Comparison of ENCODE assay signal across 24 cellular contexts in genomic region chr1:19885821-19886220, GRCh38. TPM values are rescaled to one million over a fixed set of nuclear protein-coding genes. Genes with fewer than 3 reads are reported as not detected.
"Had no signal": no experiment of that assay in that cellular context is flagged by ENCODE, and none has a peak within 500 bp of the region (broad histone marks: within the 10 kb centered on the region; RNA-seq: fewer than 3 reads in every experiment).

No MANE protein-coding gene starts in this region.

- ATAC-seq: activated CD8-positive, alpha-beta T cell treated with anti-CD3 and anti-CD28 coated beads, Interleukin-2, amount 10 ng/mL, durations not matched to agents 7 days and 5 days; effector memory CD8-positive, alpha-beta T cell; heart right ventricle; left ventricle myocardium superior; naive thymus-derived CD4-positive, alpha-beta T cell; psoas muscle; right cardiac atrium had no signal

- H3K4me3 ChIP-seq: ascending aorta, heart right ventricle, ovary, psoas muscle, skin epidermis, tibial nerve had no signal

- H3K27me3 ChIP-seq: ascending aorta, heart right ventricle, ovary, tibial nerve had no signal

- H3K27ac ChIP-seq: ascending aorta, heart right ventricle, ovary, psoas muscle, skin epidermis, tibial nerve had no signal

- FAIRE-seq: urothelium cell line had no signal

- H3K9me3 ChIP-seq: ascending aorta, heart right ventricle, ovary, psoas muscle, tibial nerve had no signal

- DNase-seq: activated CD4-positive, alpha-beta T cell treated with anti-CD3 and anti-CD28 coated beads, Interleukin-2, amount 10 ng/mL, durations not matched to agents 24 days and 14 days; activated CD8-positive, alpha-beta T cell treated with anti-CD3 and anti-CD28 coated beads, Interleukin-2, amount 10 ng/mL, durations not matched to agents 7 days and 5 days; activated effector memory CD4-positive, alpha-beta T cell treated with Interleukin-2 at 50 U/mL for 16 hours; activated naive CD4-positive, alpha-beta T cell treated with anti-CD3 and anti-CD28 coated beads, Interleukin-2, amount 50 U/mL, for 16 hours; activated T-cell treated with anti-CD3 and anti-CD28 coated beads, Interleukin-2, amount 50 U/mL, for 24 hours; dermis blood vessel endothelial cell; effector memory CD8-positive, alpha-beta T cell; heart right ventricle; left ventricle myocardium superior; naive thymus-derived CD4-positive, alpha-beta T cell; ovary; psoas muscle; right cardiac atrium; stimulated activated CD4-positive, alpha-beta T cell treated with anti-CD3 and anti-CD28 coated beads, Interleukin-15, amount 100 ng/mL, for 24 hours; stimulated activated CD4-positive, alpha-beta T cell treated with anti-CD3 and anti-CD28 coated beads, Interleukin-2, amount 100 ng/mL, for 48 hours; T1000 had no signal

- H3K36me3 ChIP-seq: ascending aorta, ovary had no signal

RNA-seq across cellular contexts. Expression of gene PLA2G2E, which starts 37.6 kb away (rescaled TPM):
- total RNA-seq: activated CD4-positive, alpha-beta T cell treated with anti-CD3 and anti-CD28 coated beads, Interleukin-2, amount 10 ng/mL, durations not matched to agents 24 days and 14 days; activated CD8-positive, alpha-beta T cell treated with anti-CD3 and anti-CD28 coated beads, Interleukin-2, amount 10 ng/mL, durations not matched to agents 7 days and 5 days; ascending aorta; cerebellum; dermis blood vessel endothelial cell; epithelial cell of proximal tubule; heart right ventricle; left ventricle myocardium superior; mucosa of gallbladder; naive thymus-derived CD4-positive, alpha-beta T cell; ovary; psoas muscle; right cardiac atrium; T-helper 1 cell treated with Interleukin-12 subunit alpha and Interleukin-12 subunit beta and Interleukin-4 antibody, amounts not matched to agents 30 ng/mL and 1 ng/mL, for 36 hours; tibial nerve had no signal
- polyA plus RNA-seq: heart right ventricle; naive thymus-derived CD4-positive, alpha-beta T cell; ovary; psoas muscle; right cardiac atrium had no signal
